ENCODE assay signal across 17 cellular contexts in genomic region chr15:51107612-51108011, GRCh38. TPM values are rescaled to one million over a fixed set of nuclear protein-coding genes. Genes with fewer than 3 reads are reported as not detected.
DNase-seq lines count a peak whose midpoint lies in the region; ATAC-seq and TF ChIP-seq lines count a peak whose summit lies in the region.
"Had no signal": no experiment of that assay in that cellular context is flagged by ENCODE, and none has a peak within 500 bp of the region (broad histone marks: within the 10 kb centered on the region; RNA-seq: fewer than 3 reads in every experiment).

No MANE protein-coding gene starts in this region.

- no peak for TF ChIP-seq CTCF in esophagus squamous epithelium (IDR thresholded peaks at IDR 0.05)
- TF ChIP-seq CTCF in thoracic aorta (IDR thresholded peaks at IDR 0.05) = no peak
- TF ChIP-seq CTCF in uterus (IDR thresholded peaks at IDR 0.05) = no peak

- intact Hi-C loops in esophagus squamous epithelium (cut with DNase I) (no loop called here), uterus (cut with DNase I; ENCODE audit: low total_unique reads) (no loop called here)

- H3K4me3 ChIP-seq in esophagus squamous epithelium (no peak overlapping the region), thoracic aorta (no peak overlapping the region), uterus (no peak overlapping the region)
- H3K4me3 ChIP-seq: HAP-1 had no signal

- H3K9me3 ChIP-seq in esophagus squamous epithelium = no peaks in the 10 kb centered on the region
- no peaks in the 10 kb centered on the region for H3K9me3 ChIP-seq in thoracic aorta
- no peaks in the 10 kb centered on the region for H3K9me3 ChIP-seq in uterus
- H3K9me3 ChIP-seq: HAP-1 had no signal

- in situ Hi-C loops in KBM-7 (cut with MboI; ENCODE audit: low pct_unique_long_range_greater_than_20kb, low sequenced_read_pairs) = no loop called here

- TF ChIP-seq POLR2A in esophagus squamous epithelium (IDR thresholded peaks at IDR 0.05) (no peak), uterus (IDR thresholded peaks at IDR 0.05) (no peak)

- 81 to 90% methylated on average over 3 of the region's 3 CpGs for WGBS in esophagus squamous epithelium, 2 donors

- H3K27me3 ChIP-seq in esophagus squamous epithelium (no peaks in the 10 kb centered on the region), thoracic aorta (replicated peaks; ENCODE audit: insufficient read depth) (no peaks in the 10 kb centered on the region), uterus (no peaks in the 10 kb centered on the region)

- H3K36me3 ChIP-seq in esophagus squamous epithelium = no peaks in the 10 kb centered on the region
- H3K36me3 ChIP-seq in thoracic aorta = no peaks in the 10 kb centered on the region
- H3K36me3 ChIP-seq in uterus = no peaks in the 10 kb centered on the region
- H3K36me3 ChIP-seq: HAP-1 had no signal

- DNase-seq in esophagus squamous epithelium (lab: John Stamatoyannopoulos, UW) (no peak), thoracic aorta (ENCODE audit: low spot score) (no peak), uterus (no peak), KBM-7 (no peak)
- DNase-seq in activated CD4-positive, alpha-beta T cell treated with anti-CD3 and anti-CD28 coated beads for 4 hours = no peak
- no peak for DNase-seq in stimulated activated naive CD8-positive, alpha-beta T cell treated with anti-CD3 and anti-CD28 coated beads, Interleukin-15, Interleukin-2, amounts not matched to agents 100 U/mL and 50 U/mL, for 24 hours
- DNase-seq: C1 segment of cervical spinal cord; Calu3; CD4-positive, alpha-beta memory T cell; COR-L47; DMS53; DMS79 treated with DMSO at 0.1 percent for 48 hours; GF-D8; GOT3; HFFc6 had no signal

- H3K27ac ChIP-seq in esophagus squamous epithelium (peak overlapping the region; percentile 12 to 83 (median 78)), thoracic aorta (peak overlapping the region; percentile 90 to 91), uterus (peak overlapping the region; percentile 40 to 74)

- no peak for ATAC-seq in thoracic aorta (ENCODE audit: insufficient number of reproducible peaks, low FRiP score, low read depth)
- ATAC-seq in stimulated activated naive CD8-positive, alpha-beta T cell treated with anti-CD3 and anti-CD28 coated beads, Interleukin-15, Interleukin-2, amounts not matched to agents 100 U/mL and 50 U/mL, for 24 hours = no peak

- peaks cover 0 to 79% (median 15%) of the 10 kb centered on the region in 3 donors for H3K4me1 ChIP-seq in esophagus squamous epithelium
- H3K4me1 ChIP-seq in thoracic aorta (ENCODE audit: control insufficient read depth in 1 of 2, low read depth in 2 of 2) = peaks cover 22 to 80% of the 10 kb centered on the region in 2 donors
- peaks cover under 1 to 6% of the 10 kb centered on the region in 2 donors for H3K4me1 ChIP-seq in uterus
- H3K4me1 ChIP-seq: HAP-1 had no signal

RNA-seq across cellular contexts. Expression of gene TNFAIP8L3, which starts 12.9 kb away (rescaled TPM):
- total RNA-seq in esophagus squamous epithelium = 10 to 100 TPM in 2 of 4 donors, 1 to 10 TPM in 2; 3.7 to 13.1 (median 8.1) TPM
- total RNA-seq in thoracic aorta = 10 to 100 TPM; 33.3 to 42.0 TPM
- 100 to 1,000 TPM in 1 of 4 donors, 10 to 100 TPM in 3; 20.0 to 173 (median 43.2) TPM for total RNA-seq in uterus
- total RNA-seq: Calu3; CD4-positive, alpha-beta memory T cell; G401 had no signal
